Comparison of ENCODE assay signal across 10 cellular contexts in genomic region chr13:112586334-112586733, GRCh38. TPM values are rescaled to one million over a fixed set of nuclear protein-coding genes. Genes with fewer than 3 reads are reported as not detected.
DNase-seq lines count a peak whose midpoint lies in the region; ATAC-seq and TF ChIP-seq lines count a peak whose summit lies in the region.
"Had no signal": no experiment of that assay in that cellular context is flagged by ENCODE, and none has a peak within 500 bp of the region (broad histone marks: within the 10 kb centered on the region; RNA-seq: fewer than 3 reads in every experiment).

No MANE protein-coding gene starts in this region.

- POLR2A ChIA-PET in SK-N-SH (lab: Yijun Ruan, JAX): no interaction called here

- WGBS in SK-N-SH (ENCODE audit: low lambda C conversion rate): 83% methylated on average over 3 of the region's 3 CpGs
- 96 to 100% methylated on average over 3 of the region's 3 CpGs for WGBS in endodermal cell (ENCODE audit: insufficient coverage in 1 of 2, insufficient read length in 1 of 2), 2 experiments
- WGBS in smooth muscle cell (ENCODE audit: low lambda C conversion rate): 92% methylated on average over 3 of the region's 3 CpGs

- H3K4me1 ChIP-seq in SK-N-SH (ENCODE audit: control insufficient read depth in 1 of 2, insufficient read depth in 2 of 2, low read depth in 1 of 2, low read length in 1 of 2) (peaks cover 8 to 18% of the 10 kb centered on the region in 2 experiments; a peak in 3 of 4 replicates), endodermal cell (ENCODE audit: control insufficient read depth, insufficient read depth, low read length) (no peaks in the 10 kb centered on the region), smooth muscle cell (ENCODE audit: low read depth) (peaks cover 13% of the 10 kb centered on the region)

- H3K4me2 ChIP-seq in SK-N-SH (peak overlapping the region; percentile 96), smooth muscle cell (peak overlapping the region; percentile 98)

- no peak for TF ChIP-seq EP300 in SK-N-SH (IDR thresholded peaks at IDR 0.05; ENCODE audit: borderline replicate concordance in 1 of 2, low read depth in 1 of 2, low read length in 1 of 2)

- H3F3A ChIP-seq in SK-N-SH (replicated peaks; ENCODE audit: insufficient read depth): peaks cover 14% of the 10 kb centered on the region
- peaks cover 19% of the 10 kb centered on the region for H3F3A ChIP-seq in smooth muscle cell (ENCODE audit: low read depth)

- H3K4me3 ChIP-seq in SK-N-SH (ENCODE audit: low read depth in 2 of 2, low read length in 1 of 2): peak overlapping the region; percentile 93 to 94
- H3K4me3 ChIP-seq in NB4 (ENCODE audit: low read depth, low read length): peak overlapping the region; percentile 96
- peak overlapping the region; percentile 90 for H3K4me3 ChIP-seq in endodermal cell (ENCODE audit: low read length)
- H3K4me3 ChIP-seq in smooth muscle cell: no peak overlapping the region

- CTCF ChIA-PET in SK-N-SH (lab: Yijun Ruan, JAX): no interaction called here

- H3K9me2 ChIP-seq in SK-N-SH: no peaks in the 10 kb centered on the region

- H3K9me3 Mint-ChIP-seq in endodermal cell: no peaks in the 10 kb centered on the region

- peak overlapping the region; percentile 87 for H3K4me3 Mint-ChIP-seq in endodermal cell

- H3K9ac ChIP-seq in SK-N-SH (no peak overlapping the region), endodermal cell (ENCODE audit: extremely low read depth, low read length, poor library complexity, severe bottlenecking) (no peak overlapping the region), smooth muscle cell (ENCODE audit: low read depth) (no peak overlapping the region)

- H3K27me3 Mint-ChIP-seq in endodermal cell (ENCODE audit: insufficient read depth): peaks cover 3% of the 10 kb centered on the region

- H3K36me3 ChIP-seq in SK-N-SH (replicated peaks in 1 of 2; ENCODE audit: control insufficient read depth in 1 of 2, insufficient read depth in 2 of 2, low read length in 1 of 2) (no peaks in the 10 kb centered on the region), endodermal cell (ENCODE audit: control insufficient read depth, insufficient read depth, low read length) (peaks cover 6% of the 10 kb centered on the region), smooth muscle cell (ENCODE audit: low read depth) (no peaks in the 10 kb centered on the region)

- H3K27ac ChIP-seq in SK-N-SH (ENCODE audit: low read depth in 2 of 2, low read length in 1 of 2) (peak overlapping the region; percentile 94 to 96; a peak in 2 of 4 replicates), endodermal cell (ENCODE audit: low read depth, low read length) (no peak overlapping the region), smooth muscle cell (ENCODE audit: low read depth) (no peak overlapping the region)

- peaks cover 14% of the 10 kb centered on the region for H3K4me1 Mint-ChIP-seq in endodermal cell

- no peak overlapping the region for H3K27ac Mint-ChIP-seq in endodermal cell

- no peak for TF ChIP-seq CTCF in SK-N-SH (IDR thresholded peaks at IDR 0.05)
- TF ChIP-seq CTCF in NB4 (IDR thresholded peaks at IDR 0.05; ENCODE audit: low read depth, low read length): no peak
- no peak for TF ChIP-seq CTCF in endodermal cell (conservative IDR thresholded peaks at IDR 0.05)
- TF ChIP-seq CTCF in smooth muscle cell (IDR thresholded peaks at IDR 0.05; ENCODE audit: borderline replicate concordance, insufficient read depth, poor library complexity, severe bottlenecking): no peak

- no peaks in the 10 kb centered on the region for H3K9me3 ChIP-seq in SK-N-SH
- no peaks in the 10 kb centered on the region for H3K9me3 ChIP-seq in endodermal cell (ENCODE audit: control insufficient read depth, low read length)
- H3K9me3 ChIP-seq in smooth muscle cell (replicated peaks; ENCODE audit: low read depth): no peaks in the 10 kb centered on the region

- TF ChIP-seq RAD21 in SK-N-SH (IDR thresholded peaks at IDR 0.05; ENCODE audit: low read length): no peak

- ATAC-seq in SK-N-SH treated with all-trans-retinoic acid at 6 μM for 48 hours (no peak), GM18505 (IDR thresholded peaks at IDR 0.05; ENCODE audit: unreplicated experiment) (no peak)
- ATAC-seq: left cardiac atrium had no signal

- TF ChIP-seq POLR2A in NB4 (IDR thresholded peaks at IDR 0.05; ENCODE audit: extremely low read depth, insufficient read length) (no peak), GM18505 (IDR thresholded peaks at IDR 0.05; ENCODE audit: borderline replicate concordance, extremely low read depth, insufficient read depth, insufficient read length) (no peak)

- H3K36me3 Mint-ChIP-seq in endodermal cell (ENCODE audit: low read depth): peaks cover 8% of the 10 kb centered on the region

- DNase-seq in SK-N-SH: no peak
- peak; percentile 24 for DNase-seq in NB4 (ENCODE audit: low read depth)
- DNase-seq in endodermal cell: no peak
- DNase-seq in smooth muscle cell (lab: John Stamatoyannopoulos, UW; ENCODE audit: unreplicated experiment): no peak
- no peak for DNase-seq in NCI-H2081 (lab: John Stamatoyannopoulos, UW)
- DNase-seq in NCI-H2227 (lab: John Stamatoyannopoulos, UW; ENCODE audit: unreplicated experiment): no peak
- DNase-seq: dermis blood vessel endothelial cell, left cardiac atrium had no signal

- H3K79me2 ChIP-seq in SK-N-SH (ENCODE audit: insufficient read depth): peaks cover 59% of the 10 kb centered on the region
- H3K79me2 ChIP-seq in smooth muscle cell (ENCODE audit: low read depth): peaks cover 43% of the 10 kb centered on the region

- no peaks in the 10 kb centered on the region for H3K27me3 ChIP-seq in SK-N-SH (ENCODE audit: insufficient read depth)
- H3K27me3 ChIP-seq in endodermal cell (ENCODE audit: control insufficient read depth, insufficient read depth, low read length, poor library complexity, severe bottlenecking): no peaks in the 10 kb centered on the region
- H3K27me3 ChIP-seq in smooth muscle cell (ENCODE audit: low read depth): no peaks in the 10 kb centered on the region

- H4K20me1 ChIP-seq in SK-N-SH (ENCODE audit: insufficient read depth) (peaks cover 13% of the 10 kb centered on the region; the same call in 1 of the 2 replicates), smooth muscle cell (ENCODE audit: low read depth) (peaks cover 13% of the 10 kb centered on the region)

- H2AFZ ChIP-seq in SK-N-SH (ENCODE audit: low read depth): no peak overlapping the region
- H2AFZ ChIP-seq in smooth muscle cell (ENCODE audit: low read depth): no peak overlapping the region

TF ChIP-seq in SK-N-SH, 30 proteins besides CTCF, POLR2A, EP300 and RAD21 (continues in another document):
- TF ChIP-seq USF2 (IDR thresholded peaks at IDR 0.05; ENCODE audit: borderline replicate concordance, low read depth, low read length): no peak
- no peak for TF ChIP-seq USF1 (IDR thresholded peaks at IDR 0.05; ENCODE audit: borderline replicate concordance, low read depth)
- no peak for TF ChIP-seq RFX5 (IDR thresholded peaks at IDR 0.05; ENCODE audit: low read length)
- TF ChIP-seq NFIC (IDR thresholded peaks at IDR 0.05; ENCODE audit: borderline replicate concordance): no peak
- no peak for TF ChIP-seq CHD2 (IDR thresholded peaks at IDR 0.05; ENCODE audit: low read length, partially characterized antibody)
- no peak for TF ChIP-seq RXRA (IDR thresholded peaks at IDR 0.05; ENCODE audit: borderline replicate concordance, low read depth)
- TF ChIP-seq GABPA (IDR thresholded peaks at IDR 0.05; ENCODE audit: low read depth): no peak

TF ChIP-seq in SK-N-SH treated with all-trans-retinoic acid at 6 μM for 48 hours, 23 proteins besides CTCF, POLR2A, EP300 and RAD21:
- TF ChIP-seq CSDC2 (CRISPR knock-in tag; IDR thresholded peaks at IDR 0.05) (no peak), ZC3H10 (CRISPR knock-in tag; IDR thresholded peaks at IDR 0.05) (no peak), OSR1 (CRISPR knock-in tag; IDR thresholded peaks at IDR 0.05) (no peak), ZNF70 (CRISPR knock-in tag; IDR thresholded peaks at IDR 0.05) (no peak), ESRRG (CRISPR knock-in tag; IDR thresholded peaks at IDR 0.05) (no peak), TOX (CRISPR knock-in tag; IDR thresholded peaks at IDR 0.05; ENCODE audit: borderline replicate concordance) (no peak), CSRNP3 (CRISPR knock-in tag; IDR thresholded peaks at IDR 0.05) (no peak), ARNTL (CRISPR knock-in tag; IDR thresholded peaks at IDR 0.05; ENCODE audit: borderline replicate concordance, low read depth) (no peak)

RNA-seq across cellular contexts. Expression of gene TUBGCP3, which starts 1.6 kb away (rescaled TPM):
- 16.8 and 16.9 TPM in 2 replicates for polyA plus RNA-seq in SK-N-SH (2012; rRNA removed)
- polyA plus RNA-seq in SK-N-SH (2012; cell fraction: cytosol; rRNA removed): 13.8 and 17.1 TPM in 2 replicates
- 29.4 and 32.2 TPM in 2 replicates for polyA plus RNA-seq in SK-N-SH (2012; cell fraction: nucleus; rRNA removed)
- 10 to 100 TPM; 34.7 to 55.3 TPM for total RNA-seq in endodermal cell
- polyA plus RNA-seq in endodermal cell (2013, experiment 1 of 2): 35.8 TPM
- polyA plus RNA-seq in endodermal cell (2013, experiment 2 of 2): 32.8 TPM
- total RNA-seq in smooth muscle cell: 11.6 and 12.4 TPM in 2 replicates
- 9.4 and 9.6 TPM in 2 replicates for polyA plus RNA-seq in smooth muscle cell

Comparison
In these comparisons a context has a peak if more than half of its experiments do, and no peak if none do; other contexts are left out.
1. H3K27ac ChIP-seq: peak in SK-N-SH (2 of 2); none in endodermal cell (single experiment) and smooth muscle cell (single experiment).